ENCODE assay signal across 12 cellular contexts in genomic region chr1:212586429-212587303, GRCh38. TPM values are rescaled to one million over a fixed set of nuclear protein-coding genes. Genes with fewer than 3 reads are reported as not detected.
A peak's percentile ranks its signal among the peaks of the same experiment; 100 is the strongest.
DNase-seq lines count a peak whose midpoint lies in the region; ATAC-seq lines count a peak whose summit lies in the region.
"Had no signal": no experiment of that assay in that cellular context is flagged by ENCODE, and none has a peak within 500 bp of the region (broad histone marks: within the 10 kb centered on the region; RNA-seq: fewer than 3 reads in every experiment).

No MANE protein-coding gene starts in this region.

- no peaks in the 10 kb centered on the region for H4K20me1 ChIP-seq in BLaER1

- no peak overlapping the region for H3K27ac ChIP-seq in BLaER1
- H3K27ac ChIP-seq: dorsolateral prefrontal cortex, hepatocyte had no signal

- DNase-seq in GM19238 (ENCODE audit: insufficient read length, low spot score) (peak; percentile 38), occipital lobe (lab: John Stamatoyannopoulos, UW) (no peak), NCI-H187 (lab: John Stamatoyannopoulos, UW) (no peak), NCI-H226 (no peak)
- DNase-seq in stimulated activated CD4-positive, alpha-beta T cell treated with anti-CD3 and anti-CD28 coated beads, Interleukin-4, amount 100 ng/mL, for 24 hours = no peak
- DNase-seq: activated gamma-delta T cell; dorsolateral prefrontal cortex; stimulated activated naive CD8-positive, alpha-beta T cell treated with anti-CD3 and anti-CD28 coated beads, Interleukin-15, Interleukin-2, amounts not matched to agents 100 U/mL and 50 U/mL, for 24 hours had no signal

- ATAC-seq in HG02642 (IDR thresholded peaks at IDR 0.05; ENCODE audit: poor library complexity, unreplicated experiment) (peak; percentile 98), HG03469 (IDR thresholded peaks at IDR 0.05; ENCODE audit: unreplicated experiment) (peak; percentile 90)
- ATAC-seq: stimulated activated naive CD8-positive, alpha-beta T cell treated with anti-CD3 and anti-CD28 coated beads, Interleukin-15, Interleukin-2, amounts not matched to agents 100 U/mL and 50 U/mL, for 24 hours had no signal

- H3K4me2 ChIP-seq in BLaER1 = peak overlapping the region; percentile 19; the same call in 1 of the 2 replicates
- H3K4me2 ChIP-seq: hepatocyte had no signal

- H3K27me3 ChIP-seq in BLaER1 = no peaks in the 10 kb centered on the region

- no peak overlapping the region for H3K4me3 ChIP-seq in BLaER1
- H3K4me3 ChIP-seq: dorsolateral prefrontal cortex, hepatocyte had no signal

- H3K36me3 ChIP-seq in BLaER1 = no peaks in the 10 kb centered on the region

- no peak overlapping the region for H3K9ac ChIP-seq in BLaER1

- H3K4me1 ChIP-seq in BLaER1 = peaks cover 5% of the 10 kb centered on the region; the same call in 1 of the 2 replicates

- H3K9me3 ChIP-seq in BLaER1 = no peaks in the 10 kb centered on the region

RNA-seq across cellular contexts. Expression of gene ATF3, which starts 21.9 kb away (rescaled TPM):
- total RNA-seq in occipital lobe = 3.1 TPM
